ENCODE assay signal across 11 cellular contexts in the genomic region with DNA sequence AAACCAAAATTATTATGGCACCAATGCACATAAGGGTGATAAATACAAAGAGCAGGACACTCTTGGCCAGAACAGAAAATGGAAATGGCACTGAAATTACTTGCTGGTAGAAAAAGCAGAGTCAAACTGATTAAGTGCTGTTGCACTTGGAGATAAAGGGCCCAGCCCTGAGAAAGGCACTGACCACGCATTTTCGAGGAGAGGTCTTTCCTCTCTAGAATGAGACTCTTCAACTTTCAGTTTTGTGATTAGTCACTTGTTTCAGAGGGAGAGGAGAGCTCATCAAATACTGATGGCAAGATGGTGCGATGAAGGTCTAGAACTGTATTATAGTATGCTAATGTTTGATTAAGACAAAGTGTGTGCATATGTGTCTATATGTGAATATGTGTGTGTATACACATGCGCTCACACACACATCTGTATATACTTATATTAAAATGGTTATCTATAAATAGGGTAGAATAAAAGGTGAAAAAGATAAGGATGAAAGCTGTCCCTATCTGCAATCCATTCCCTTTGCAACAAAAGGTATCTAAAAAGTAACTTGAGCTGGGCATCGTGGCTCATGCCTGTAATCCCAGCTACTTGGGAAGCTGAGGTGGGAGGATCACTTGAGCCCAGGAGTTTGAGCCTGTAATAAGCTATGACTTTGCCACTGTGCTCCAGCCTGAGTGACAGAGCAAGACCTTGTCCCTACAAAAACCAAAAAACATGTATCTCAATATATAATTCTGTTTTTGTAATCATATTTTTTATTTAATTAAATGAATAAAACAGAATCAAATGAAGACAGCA. TPM values are rescaled to one million over a fixed set of nuclear protein-coding genes. Genes with fewer than 3 reads are reported as not detected.
DNase-seq lines count a peak whose midpoint lies in the region; ATAC-seq and TF ChIP-seq lines count a peak whose summit lies in the region.
"Had no signal": no experiment of that assay in that cellular context is flagged by ENCODE, and none has a peak within 500 bp of the region (broad histone marks: within the 10 kb centered on the region; RNA-seq: fewer than 3 reads in every experiment).

No MANE protein-coding gene starts in this region.

- intact Hi-C loops in aorta (cut with DNase I): no loop called here

- no peak for TF ChIP-seq CTCF in WERI-Rb-1 (IDR thresholded peaks at IDR 0.05; ENCODE audit: low read depth, low read length)

- no peaks in the 10 kb centered on the region for H3K9me3 ChIP-seq in WERI-Rb-1 (ENCODE audit: severe bottlenecking)
- H3K9me3 ChIP-seq in aorta (ENCODE audit: control insufficient read depth, low read length): peaks cover 1% of the 10 kb centered on the region

- H3K27ac ChIP-seq in WERI-Rb-1: no peak overlapping the region
- H3K27ac ChIP-seq in aorta (ENCODE audit: low read depth in 1 of 2, low read length in 2 of 2): no peak overlapping the region

- 71 to 74% methylated on average over 5 of the region's 5 CpGs for WGBS in aorta, 2 donors

- no peaks in the 10 kb centered on the region for H3K4me1 ChIP-seq in aorta (ENCODE audit: control insufficient read depth in 1 of 2, insufficient read depth in 2 of 2, low read length in 2 of 2)

- H3K36me3 ChIP-seq in WERI-Rb-1 (no peaks in the 10 kb centered on the region), aorta (ENCODE audit: control insufficient read depth in 1 of 2, insufficient read depth in 2 of 2, low read length in 1 of 2) (no peaks in the 10 kb centered on the region)

- DNase-seq in WERI-Rb-1 (peak; percentile 29), SHP77 treated with DMSO at 0.1 percent for 48 hours (lab: John Stamatoyannopoulos, UW) (no peak), COLO829 (ENCODE audit: low spot score) (no peak), aorta (no peak), MV-4-11 (lab: John Stamatoyannopoulos, UW) (no peak)
- DNase-seq: hypothalamus, NCI-H1436, PC-3 had no signal

- H3K27me3 ChIP-seq in WERI-Rb-1 (ENCODE audit: insufficient read depth, low read depth, severe bottlenecking): no peaks in the 10 kb centered on the region
- H3K27me3 ChIP-seq in aorta (ENCODE audit: control insufficient read depth in 1 of 2, insufficient read depth in 2 of 2, low read length in 1 of 2): peaks cover 0 to 1% of the 10 kb centered on the region in 2 donors

- ATAC-seq in GM18873 (IDR thresholded peaks at IDR 0.05; ENCODE audit: low FRiP score, unreplicated experiment): peak; percentile 89
- peak; percentile 82 for ATAC-seq in GM21447 (IDR thresholded peaks at IDR 0.05; ENCODE audit: unreplicated experiment)
- ATAC-seq in HG03045 (IDR thresholded peaks at IDR 0.05; ENCODE audit: unreplicated experiment): peak; percentile 82
- no peak for ATAC-seq in aorta (ENCODE audit: low FRiP score)
- ATAC-seq: PC-3 had no signal

- H3K4me3 ChIP-seq in WERI-Rb-1 (ENCODE audit: low read depth, low read length): no peak overlapping the region
- H3K4me3 ChIP-seq in aorta (ENCODE audit: low read length in 2 of 2): no peak overlapping the region

RNA-seq across cellular contexts. Expression of a gene that starts 48.8 kb away (rescaled TPM):
- total RNA-seq in aorta: 10 to 100 TPM; 15.1 to 20.2 TPM
- polyA plus RNA-seq in aorta: 1 to 10 TPM; 2.1 to 3.0 TPM
